In the genomic region with DNA sequence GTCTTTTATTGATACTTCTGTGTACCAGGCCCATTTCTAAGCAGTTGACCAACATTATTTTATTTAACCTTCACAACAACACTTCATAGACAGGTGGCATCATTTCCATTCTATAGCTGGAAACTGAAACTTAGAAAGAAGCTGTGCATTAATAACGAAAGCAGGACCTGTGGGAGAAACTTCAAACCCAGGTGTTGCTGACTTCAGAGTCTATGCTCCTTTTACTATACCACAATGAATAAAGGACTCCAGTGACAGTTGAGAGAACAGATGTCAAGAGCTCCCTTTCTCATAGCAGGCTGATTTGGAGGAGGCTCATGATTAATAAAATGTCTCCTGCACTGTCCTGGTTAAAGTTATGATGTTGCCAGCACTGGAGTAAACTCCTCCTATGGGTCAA, we compare ENCODE assay signal across 13 cellular contexts. TPM values are rescaled to one million over a fixed set of nuclear protein-coding genes. Genes with fewer than 3 reads are reported as not detected.
DNase-seq lines count a peak whose midpoint lies in the region; ATAC-seq and TF ChIP-seq lines count a peak whose summit lies in the region.
"Had no signal": no experiment of that assay in that cellular context is flagged by ENCODE, and none has a peak within 500 bp of the region (broad histone marks: within the 10 kb centered on the region; RNA-seq: fewer than 3 reads in every experiment).

No MANE protein-coding gene starts in this region.

- no peak for TF ChIP-seq EP300 in suprapubic skin (IDR thresholded peaks at IDR 0.05)

- no peaks in the 10 kb centered on the region for H3K9me3 ChIP-seq in hepatocyte (ENCODE audit: low read depth)
- no peaks in the 10 kb centered on the region for H3K9me3 ChIP-seq in suprapubic skin
- H3K9me3 ChIP-seq: lower lobe of right lung had no signal

- no peak overlapping the region for H3K27ac ChIP-seq in hepatocyte
- no peak overlapping the region for H3K27ac ChIP-seq in suprapubic skin
- H3K27ac ChIP-seq: lower lobe of right lung, parathyroid adenoma, VCaP had no signal

- H3K79me2 ChIP-seq in hepatocyte, result no peaks in the 10 kb centered on the region
- H3K79me2 ChIP-seq: parathyroid adenoma had no signal

- H2AFZ ChIP-seq in hepatocyte, result no peak overlapping the region
- H2AFZ ChIP-seq: parathyroid adenoma had no signal

- H3K36me3 ChIP-seq in GM06990 (ENCODE audit: control insufficient read depth, insufficient read depth, low read length) (no peaks in the 10 kb centered on the region), hepatocyte (replicated peaks; ENCODE audit: insufficient read depth, low read depth) (no peaks in the 10 kb centered on the region), suprapubic skin (no peaks in the 10 kb centered on the region)
- H3K36me3 ChIP-seq: lower lobe of right lung had no signal

- TF ChIP-seq POLR2A in suprapubic skin (IDR thresholded peaks at IDR 0.05), result no peak

- H3K9me2 ChIP-seq in hepatocyte (replicated peaks; ENCODE audit: insufficient read depth), result no peaks in the 10 kb centered on the region

- 83% methylated on average over 1 of the region's 1 CpG for WGBS in hepatocyte (ENCODE audit: low lambda C conversion rate, missing lambda C conversion rate)
- WGBS in suprapubic skin, result 68% methylated on average over 1 of the region's 1 CpG

- TF ChIP-seq CTCF in GM06990 (IDR thresholded peaks at IDR 0.05; ENCODE audit: insufficient read depth, low read length, poor library complexity, severe bottlenecking), result peak; percentile 9
- no peak for TF ChIP-seq CTCF in hepatocyte (IDR thresholded peaks at IDR 0.05; ENCODE audit: poor library complexity)
- no peak for TF ChIP-seq CTCF in suprapubic skin (IDR thresholded peaks at IDR 0.05)

- no peaks in the 10 kb centered on the region for H4K20me1 ChIP-seq in hepatocyte (ENCODE audit: insufficient read depth, poor library complexity, severe bottlenecking)

- H3K4me1 ChIP-seq in hepatocyte (ENCODE audit: insufficient read depth) (no peaks in the 10 kb centered on the region), suprapubic skin (no peaks in the 10 kb centered on the region)
- H3K4me1 ChIP-seq: lower lobe of right lung, parathyroid adenoma had no signal

- DNase-seq in GM06990 (ENCODE audit: extremely low read depth, insufficient read length) (peak; percentile 32), hepatocyte (ENCODE audit: low spot score) (no peak), dermis blood vessel endothelial cell (no peak), suprapubic skin (ENCODE audit: low spot score in 2 of 2) (no peak)
- no peak for DNase-seq in stimulated activated naive CD4-positive, alpha-beta T cell (lab: John Stamatoyannopoulos, UW)
- DNase-seq: activated effector memory CD4-positive, alpha-beta T cell treated with anti-CD3 and anti-CD28 coated beads, Interleukin-2, amount 50 U/mL, for 16 hours; lower lobe of right lung had no signal

- no peak overlapping the region for H3K4me2 ChIP-seq in hepatocyte

- peak; percentile 99 for ATAC-seq in GM19023 (IDR thresholded peaks at IDR 0.05; ENCODE audit: unreplicated experiment)
- ATAC-seq in GM21786 (IDR thresholded peaks at IDR 0.05; ENCODE audit: unreplicated experiment), result peak; percentile 99
- peak; percentile 99 for ATAC-seq in HG03175 (IDR thresholded peaks at IDR 0.05; ENCODE audit: unreplicated experiment)
- ATAC-seq: lower lobe of right lung had no signal

- H3K4me3 ChIP-seq in GM06990 (replicated peaks; ENCODE audit: low read depth, low read length) (no peak overlapping the region), hepatocyte (no peak overlapping the region), suprapubic skin (no peak overlapping the region)
- H3K4me3 ChIP-seq: lower lobe of right lung had no signal

- H3K27me3 ChIP-seq in GM06990 (replicated peaks; ENCODE audit: control insufficient read depth, insufficient read depth, low read length) (no peaks in the 10 kb centered on the region; the same call in 1 of the 2 replicates), hepatocyte (peaks cover 3% of the 10 kb centered on the region), suprapubic skin (no peaks in the 10 kb centered on the region)

RNA-seq across cellular contexts. Expression of gene POU3F2, which starts 56.6 kb away (rescaled TPM):
- total RNA-seq in hepatocyte (0.08 and 0.13 TPM in 2 replicates), dermis blood vessel endothelial cell (not detected in 2 replicates), suprapubic skin (not detected)
- not detected in 2 replicates for polyA plus RNA-seq in hepatocyte
- total RNA-seq: lower lobe of right lung had no signal
- polyA plus RNA-seq: AG04450 had no signal
